Comparison of ENCODE assay signal across 26 cellular contexts in genomic region chr9:23819403-23819802, GRCh38. TPM values are rescaled to one million over a fixed set of nuclear protein-coding genes. Genes with fewer than 3 reads are reported as not detected.
"Had no signal": no experiment of that assay in that cellular context is flagged by ENCODE, and none has a peak within 500 bp of the region (broad histone marks: within the 10 kb centered on the region; RNA-seq: fewer than 3 reads in every experiment).

No MANE protein-coding gene starts in this region.

- H3K4me1 Mint-ChIP-seq: activated CD4-positive, alpha-beta T cell treated with anti-CD3 and anti-CD28 coated beads, Interleukin-2, amount 10 ng/mL, durations not matched to agents 7 days and 5 days; activated CD8-positive, alpha-beta memory T cell treated with anti-CD3 and anti-CD28 coated beads, Interleukin-2, amount 10 ng/mL, durations not matched to agents 7 days and 5 days; activated naive CD8-positive, alpha-beta T cell treated with anti-CD3 and anti-CD28 coated beads, Interleukin-2, amount 50 U/mL, for 24 hours; central memory CD8-positive, alpha-beta T cell; immature natural killer cell; naive B cell had no signal

- H3K36me3 Mint-ChIP-seq: activated CD8-positive, alpha-beta memory T cell treated with anti-CD3 and anti-CD28 coated beads, Interleukin-2, amount 10 ng/mL, durations not matched to agents 7 days and 5 days; T-cell had no signal

- H3K36me3 ChIP-seq: lower lobe of right lung, pancreas, right atrium auricular region had no signal

- ATAC-seq: activated CD8-positive, alpha-beta memory T cell treated with anti-CD3 and anti-CD28 coated beads, Interleukin-2, amount 10 ng/mL, durations not matched to agents 7 days and 5 days; activated CD8-positive, alpha-beta T cell treated with anti-CD3 and anti-CD28 coated beads for 36 hours; activated naive CD8-positive, alpha-beta T cell treated with anti-CD3 and anti-CD28 coated beads, Interleukin-2, amount 50 U/mL, for 24 hours; body of pancreas; effector memory CD8-positive, alpha-beta T cell; esophagus mucosa; left lobe of liver; lower lobe of right lung; pancreas; psoas muscle; stimulated activated naive CD8-positive, alpha-beta T cell treated with anti-CD3 and anti-CD28 coated beads, Interleukin-15, Interleukin-2, amounts not matched to agents 100 U/mL and 50 U/mL, for 24 hours; T-cell had no signal

- H3K4me1 ChIP-seq: psoas muscle had no signal

- H3K27ac ChIP-seq: body of pancreas, lower lobe of right lung, pancreas, psoas muscle, right atrium auricular region had no signal

- H3K27ac Mint-ChIP-seq: activated CD8-positive, alpha-beta T cell treated with anti-CD3 and anti-CD28 coated beads for 36 hours; activated naive CD8-positive, alpha-beta T cell treated with anti-CD3 and anti-CD28 coated beads, Interleukin-2, amount 50 U/mL, for 24 hours; activated T-helper 1 cell treated with anti-CD3 and anti-CD28 coated beads, Interleukin-12 subunit alpha, Interleukin-12 subunit beta, Interleukin-2, Interleukin-4 antibody, amounts not matched to agents 30 ng/mL and 10 ng/mL and 1 ng/mL, durations not matched to agents 14 hours and 24 hours and 36 hours; effector memory CD8-positive, alpha-beta T cell; immature natural killer cell; naive B cell; T-cell; T-helper 2 cell treated with Interferon-gamma antibody and Interleukin-4, amounts not matched to agents 5 μg/mL and 100 μg/mL, for 36 hours had no signal

- DNase-seq: activated CD4-positive, alpha-beta T cell treated with anti-CD3 and anti-CD28 coated beads, Interleukin-2, amount 10 ng/mL, durations not matched to agents 7 days and 5 days; activated CD4-positive, CD25-positive, alpha-beta regulatory T cell treated with anti-CD3 and anti-CD28 coated beads, Interleukin-2, amount 50 U/mL, for 72 hours; activated CD8-positive, alpha-beta memory T cell treated with anti-CD3 and anti-CD28 coated beads, Interleukin-2, amount 10 ng/mL, durations not matched to agents 7 days and 5 days; activated CD8-positive, alpha-beta T cell treated with anti-CD3 and anti-CD28 coated beads for 36 hours; activated gamma-delta T cell; activated naive CD4-positive, alpha-beta T cell treated with anti-CD3 and anti-CD28 coated beads, Interleukin-2, amount 50 U/mL, for 16 hours; activated naive CD8-positive, alpha-beta T cell treated with anti-CD3 and anti-CD28 coated beads, Interleukin-2, amount 50 U/mL, for 24 hours; activated T-cell treated with anti-CD3 and anti-CD28 coated beads for 4 hours; body of pancreas; effector memory CD8-positive, alpha-beta T cell; head of caudate nucleus; immature natural killer cell; lower lobe of right lung; naive B cell; pancreas; psoas muscle; stimulated activated CD4-positive, alpha-beta T cell treated with anti-CD3 and anti-CD28 coated beads, Interleukin-4, amount 100 ng/mL, for 4 hours; stimulated activated naive CD8-positive, alpha-beta T cell treated with anti-CD3 and anti-CD28 coated beads, Interleukin-15, Interleukin-2, amounts not matched to agents 100 U/mL and 50 U/mL, for 24 hours; T-cell had no signal

- H3K9me3 ChIP-seq: body of pancreas, lower lobe of right lung, pancreas, psoas muscle, right atrium auricular region had no signal

- H3K9me3 Mint-ChIP-seq: activated T-helper 1 cell treated with anti-CD3 and anti-CD28 coated beads, Interleukin-12 subunit alpha, Interleukin-12 subunit beta, Interleukin-2, Interleukin-4 antibody, amounts not matched to agents 30 ng/mL and 10 ng/mL and 1 ng/mL, durations not matched to agents 14 hours and 24 hours and 36 hours had no signal

- H3K4me3 ChIP-seq: body of pancreas, lower lobe of right lung, pancreas, psoas muscle, right atrium auricular region had no signal

- H3K4me3 Mint-ChIP-seq: activated CD4-positive, alpha-beta T cell treated with anti-CD3 and anti-CD28 coated beads, Interleukin-2, amount 10 ng/mL, durations not matched to agents 7 days and 5 days; activated CD8-positive, alpha-beta memory T cell treated with anti-CD3 and anti-CD28 coated beads, Interleukin-2, amount 10 ng/mL, durations not matched to agents 7 days and 5 days; activated CD8-positive, alpha-beta T cell treated with anti-CD3 and anti-CD28 coated beads for 36 hours; activated naive CD8-positive, alpha-beta T cell treated with anti-CD3 and anti-CD28 coated beads, Interleukin-2, amount 50 U/mL, for 24 hours; activated T-helper 1 cell treated with anti-CD3 and anti-CD28 coated beads, Interleukin-12 subunit alpha, Interleukin-12 subunit beta, Interleukin-2, Interleukin-4 antibody, amounts not matched to agents 30 ng/mL and 10 ng/mL and 1 ng/mL, durations not matched to agents 14 hours and 24 hours and 36 hours; central memory CD8-positive, alpha-beta T cell; effector memory CD8-positive, alpha-beta T cell; immature natural killer cell; naive B cell; T-cell; T-helper 2 cell treated with Interferon-gamma antibody and Interleukin-4, amounts not matched to agents 5 μg/mL and 100 μg/mL, for 36 hours had no signal

RNA-seq across cellular contexts. Expression of gene ELAVL2, which starts 6.6 kb away (rescaled TPM):
- total RNA-seq: activated CD4-positive, alpha-beta T cell treated with anti-CD3 and anti-CD28 coated beads, Interleukin-2, amount 10 ng/mL, durations not matched to agents 7 days and 5 days; activated CD8-positive, alpha-beta memory T cell treated with anti-CD3 and anti-CD28 coated beads, Interleukin-2, amount 10 ng/mL, durations not matched to agents 7 days and 5 days; activated CD8-positive, alpha-beta T cell treated with anti-CD3 and anti-CD28 coated beads for 36 hours; activated T-helper 1 cell treated with anti-CD3 and anti-CD28 coated beads, Interleukin-12 subunit alpha, Interleukin-12 subunit beta, Interleukin-2, Interleukin-4 antibody, amounts not matched to agents 30 ng/mL and 10 ng/mL and 1 ng/mL, durations not matched to agents 14 hours and 24 hours and 36 hours; body of pancreas; lower lobe of right lung; mesenteric fat pad had no signal
